ENCODE assay signal across 12 cellular contexts in the genomic region with DNA sequence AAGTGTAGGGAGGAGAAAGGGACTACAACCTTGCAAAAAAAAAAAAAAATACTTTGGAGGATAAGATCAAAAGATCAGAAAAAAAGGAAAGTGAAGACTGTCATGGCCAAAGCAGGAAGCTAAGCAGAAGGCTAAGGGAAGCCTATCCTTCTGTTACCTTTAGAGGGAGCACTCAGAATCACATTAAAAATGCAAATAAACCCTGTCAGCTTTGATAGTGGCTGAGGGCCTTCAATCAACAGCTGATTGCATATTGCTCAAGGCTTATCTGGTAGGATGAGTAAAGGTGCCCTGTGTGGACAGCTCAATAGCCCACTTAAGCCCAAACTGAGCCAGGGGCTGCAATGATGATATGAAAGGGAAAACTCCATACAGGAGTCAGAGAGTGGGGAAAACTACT.
DNase-seq lines count a peak whose midpoint lies in the region; TF ChIP-seq lines count a peak whose summit lies in the region.
"Had no signal": no experiment of that assay in that cellular context is flagged by ENCODE, and none has a peak within 500 bp of the region (broad histone marks: within the 10 kb centered on the region; RNA-seq: fewer than 3 reads in every experiment).

No MANE protein-coding gene starts in this region.

- DNase-seq in NCI-H748 (lab: John Stamatoyannopoulos, UW; ENCODE audit: unreplicated experiment) (peak; percentile 33), NCI-H748 treated with DMSO at 0.1 percent for 48 hours (lab: John Stamatoyannopoulos, UW) (no peak), MV-4-11 (lab: John Stamatoyannopoulos, UW) (peak; percentile 2), cardiac fibroblast (ENCODE audit: low read depth in 2 of 2) (no peak), osteocyte (ENCODE audit: extremely low spot score, unreplicated experiment) (no peak), activated gamma-delta T cell treated with Interleukin-2 at 50 U/mL for 16 hours (no peak), immature natural killer cell (no peak)
- no peak for DNase-seq in activated naive CD8-positive, alpha-beta T cell treated with anti-CD3 and anti-CD28 coated beads for 36 hours
- DNase-seq: NCI-H2227 treated with DMSO at 0.1 percent for 48 hours; stimulated activated naive CD4-positive, alpha-beta T cell treated with Interleukin-2 at 50 U/mL for 16 hours had no signal

- H3K4me3 Mint-ChIP-seq in osteocyte (ENCODE audit: unreplicated experiment), result no peak overlapping the region
- H3K4me3 Mint-ChIP-seq in immature natural killer cell, result no peak overlapping the region
- no peak overlapping the region for H3K4me3 Mint-ChIP-seq in activated naive CD8-positive, alpha-beta T cell treated with anti-CD3 and anti-CD28 coated beads for 36 hours

- no peaks in the 10 kb centered on the region for H3K36me3 Mint-ChIP-seq in osteocyte (ENCODE audit: unreplicated experiment)
- H3K36me3 Mint-ChIP-seq in immature natural killer cell, result no peaks in the 10 kb centered on the region
- H3K36me3 Mint-ChIP-seq in activated naive CD8-positive, alpha-beta T cell treated with anti-CD3 and anti-CD28 coated beads for 36 hours, result no peaks in the 10 kb centered on the region

- H3K4me1 Mint-ChIP-seq in osteocyte (ENCODE audit: unreplicated experiment) (peaks cover 7% of the 10 kb centered on the region), immature natural killer cell (no peaks in the 10 kb centered on the region)
- H3K4me1 Mint-ChIP-seq in activated naive CD8-positive, alpha-beta T cell treated with anti-CD3 and anti-CD28 coated beads for 36 hours, result no peaks in the 10 kb centered on the region

- H3K9me3 Mint-ChIP-seq in osteocyte (ENCODE audit: unreplicated experiment) (no peaks in the 10 kb centered on the region), immature natural killer cell (peaks cover 7 to 27% (median 10%) of the 10 kb centered on the region in 6 donors)
- H3K9me3 Mint-ChIP-seq in activated naive CD8-positive, alpha-beta T cell treated with anti-CD3 and anti-CD28 coated beads for 36 hours, result peaks cover 3% of the 10 kb centered on the region

- H3K27me3 Mint-ChIP-seq in osteocyte (ENCODE audit: unreplicated experiment) (no peaks in the 10 kb centered on the region), immature natural killer cell (ENCODE audit: low read depth in 3 of 3) (no peaks in the 10 kb centered on the region)
- H3K27me3 Mint-ChIP-seq in activated naive CD8-positive, alpha-beta T cell treated with anti-CD3 and anti-CD28 coated beads for 36 hours, result no peaks in the 10 kb centered on the region

- TF ChIP-seq CTCF in cardiac fibroblast (IDR thresholded peaks at IDR 0.05; ENCODE audit: low read depth, low read length) (peak; percentile 2), osteocyte (IDR thresholded peaks at IDR 0.05) (peak; percentile 33)

- H3K27ac Mint-ChIP-seq in osteocyte (ENCODE audit: unreplicated experiment) (no peak overlapping the region), immature natural killer cell (no peak overlapping the region)
- H3K27ac Mint-ChIP-seq in activated naive CD8-positive, alpha-beta T cell treated with anti-CD3 and anti-CD28 coated beads for 36 hours, result no peak overlapping the region

- no peak overlapping the region for H3K4me3 ChIP-seq in cardiac fibroblast (replicated peaks in 1 of 2; ENCODE audit: low read depth in 2 of 2, low read length in 2 of 2)
- H3K4me3 ChIP-seq: lung, skin epidermis had no signal

Comparison
In these comparisons a context has a peak if more than half of its experiments do, and no peak if none do; other contexts are left out.
1. DNase-seq: peak in NCI-H748 (single experiment) and MV-4-11 (single experiment); none in NCI-H748 treated with DMSO at 0.1 percent for 48 hours (single experiment), cardiac fibroblast (0 of 2), osteocyte (single experiment), activated gamma-delta T cell treated with Interleukin-2 at 50 U/mL for 16 hours (single experiment), immature natural killer cell (0 of 3) and activated naive CD8-positive, alpha-beta T cell treated with anti-CD3 and anti-CD28 coated beads for 36 hours (single experiment).